In genomic region chr12:27812502-27812901, GRCh38 we compare ENCODE assay signal across 32 cellular contexts. TPM values are rescaled to one million over a fixed set of nuclear protein-coding genes. Genes with fewer than 3 reads are reported as not detected.
"Had no signal": no experiment of that assay in that cellular context is flagged by ENCODE, and none has a peak within 500 bp of the region (broad histone marks: within the 10 kb centered on the region; RNA-seq: fewer than 3 reads in every experiment).

No MANE protein-coding gene starts in this region.

- H3K9me3 ChIP-seq: ovary, psoas muscle, spleen, thoracic aorta, thyroid gland, tibial nerve, upper lobe of left lung, vagina had no signal

- FAIRE-seq: urothelium cell line had no signal

- H3K4me3 ChIP-seq: neural progenitor cell, ovary, psoas muscle, skin epidermis, smooth muscle cell, spleen, thoracic aorta, thyroid gland, tibial nerve, upper lobe of left lung, vagina had no signal

- DNase-seq: naive thymus-derived CD4-positive, alpha-beta T cell; natural killer cell; occipital lobe; ovary; posterior cingulate gyrus; psoas muscle; right cardiac atrium; spleen; stimulated activated CD4-positive, alpha-beta T cell treated with anti-CD3 and anti-CD28 coated beads, Interleukin-12 subunit alpha, Interleukin-12 subunit beta, amount 100 ng/mL, for 4 hours; stimulated activated CD4-positive, alpha-beta T cell treated with anti-CD3 and anti-CD28 coated beads, Interleukin-1b, Interleukin-23, amount 100 ng/mL, for 48 hours; stimulated activated CD4-positive, alpha-beta T cell treated with anti-CD3 and anti-CD28 coated beads, Interleukin-4, amount 100 ng/mL, for 1 hour; stimulated activated CD4-positive, alpha-beta T cell treated with anti-CD3 and anti-CD28 coated beads, Interleukin-4, amount 100 ng/mL, for 4 hours; stimulated activated CD8-positive, alpha-beta memory T cell treated with anti-CD3 and anti-CD28 coated beads, Interleukin-4, amount 100 ng/mL, for 48 hours; stimulated activated naive CD4-positive, alpha-beta T cell; stimulated activated naive CD8-positive, alpha-beta T cell treated with anti-CD3 and anti-CD28 coated beads, Interleukin-15, amount 100 ng/mL, for 72 hours; stimulated activated naive CD8-positive, alpha-beta T cell treated with anti-CD3 and anti-CD28 coated beads, Interleukin-15, Interleukin-2, amounts not matched to agents 100 U/mL and 50 U/mL, for 24 hours; thyroid gland; trophoblast cell; upper lobe of left lung had no signal

- H3K27ac ChIP-seq: neural progenitor cell, ovary, parathyroid adenoma, psoas muscle, skin epidermis, spleen, thoracic aorta, thyroid gland, tibial nerve, upper lobe of left lung, vagina had no signal

- H3K9ac ChIP-seq: neural progenitor cell, parathyroid adenoma had no signal

- H3K36me3 ChIP-seq: neural progenitor cell, ovary, spleen, thoracic aorta, thyroid gland, tibial nerve, upper lobe of left lung, vagina had no signal

- H3K4me1 ChIP-seq: neural progenitor cell, parathyroid adenoma, psoas muscle, spleen, thyroid gland, tibial nerve, upper lobe of left lung, vagina had no signal

- H3K27me3 ChIP-seq: neural progenitor cell, ovary, thyroid gland, tibial nerve, upper lobe of left lung, vagina had no signal

RNA-seq across cellular contexts. Expression of gene MANSC4, which starts 32.5 kb away (rescaled TPM):
- total RNA-seq: natural killer cell, osteoblast, psoas muscle, renal cortical epithelial cell, right cardiac atrium, sciatic nerve, spleen, temporal lobe, thoracic aorta, thyroid gland, upper lobe of left lung, ureter, vagina had no signal
